1 cellular context compared by ENCODE assay signal in the genomic region with DNA sequence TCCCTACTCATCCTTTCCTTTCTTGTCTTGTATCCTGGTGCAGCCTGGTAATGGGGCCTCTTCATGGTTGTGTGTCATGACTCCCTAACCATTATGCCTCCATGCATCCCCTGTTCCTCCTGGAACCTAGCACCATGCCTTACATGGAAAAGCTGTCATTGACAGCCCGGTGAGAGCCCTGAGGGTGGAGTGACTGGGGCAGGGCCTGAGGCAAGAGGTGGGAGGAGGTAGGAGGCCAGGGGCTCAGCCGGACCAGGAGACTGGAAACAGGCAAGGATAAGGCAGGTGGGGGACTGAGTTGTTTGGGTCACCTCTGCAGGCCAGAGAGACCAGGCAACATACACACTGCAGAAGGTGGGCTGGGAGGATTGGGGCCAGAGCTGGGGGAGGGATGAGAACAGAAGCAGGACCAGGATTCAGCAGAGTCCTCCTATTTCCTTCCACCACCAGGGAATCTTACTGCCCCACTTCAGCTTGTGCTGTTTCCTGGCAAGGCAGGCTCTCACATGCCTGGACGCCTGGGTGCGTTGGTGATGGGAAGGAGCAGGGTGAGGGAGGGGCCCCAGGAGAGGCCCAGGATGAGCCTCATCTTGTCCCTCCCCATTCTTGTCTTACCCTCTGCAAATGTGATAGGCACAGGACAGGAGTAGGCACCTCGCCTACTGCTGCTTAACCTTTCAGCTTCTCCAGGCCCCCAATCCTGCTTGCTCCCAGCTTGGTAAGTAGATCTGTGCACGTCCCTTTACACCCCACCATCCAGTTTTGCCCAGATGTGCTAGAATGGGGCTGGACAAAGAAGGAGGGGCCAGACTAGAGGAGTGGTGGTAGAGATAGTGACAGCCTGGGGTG.
TF ChIP-seq lines count a peak whose summit lies in the region.

A gene with protein sequence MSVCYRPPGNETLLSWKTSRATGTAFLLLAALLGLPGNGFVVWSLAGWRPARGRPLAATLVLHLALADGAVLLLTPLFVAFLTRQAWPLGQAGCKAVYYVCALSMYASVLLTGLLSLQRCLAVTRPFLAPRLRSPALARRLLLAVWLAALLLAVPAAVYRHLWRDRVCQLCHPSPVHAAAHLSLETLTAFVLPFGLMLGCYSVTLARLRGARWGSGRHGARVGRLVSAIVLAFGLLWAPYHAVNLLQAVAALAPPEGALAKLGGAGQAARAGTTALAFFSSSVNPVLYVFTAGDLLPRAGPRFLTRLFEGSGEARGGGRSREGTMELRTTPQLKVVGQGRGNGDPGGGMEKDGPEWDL (plus strand): TSS at position 603 of the 849 bp plus-strand sequence. CDS start 525 bp downstream, outside the sequence.

TF ChIP-seq in IMR-90, 13 proteins besides CTCF, POLR2A, EP300 and RAD21:
- no peak for TF ChIP-seq CEBPB (IDR thresholded peaks at IDR 0.05; ENCODE audit: low read depth, low read length)
- no peak for TF ChIP-seq NFE2L2 (IDR thresholded peaks at IDR 0.05; ENCODE audit: low read depth, low read length)
- no peak for TF ChIP-seq BHLHE40 (IDR thresholded peaks at IDR 0.05; ENCODE audit: low read depth, low read length)
- TF ChIP-seq, protein P1, sequence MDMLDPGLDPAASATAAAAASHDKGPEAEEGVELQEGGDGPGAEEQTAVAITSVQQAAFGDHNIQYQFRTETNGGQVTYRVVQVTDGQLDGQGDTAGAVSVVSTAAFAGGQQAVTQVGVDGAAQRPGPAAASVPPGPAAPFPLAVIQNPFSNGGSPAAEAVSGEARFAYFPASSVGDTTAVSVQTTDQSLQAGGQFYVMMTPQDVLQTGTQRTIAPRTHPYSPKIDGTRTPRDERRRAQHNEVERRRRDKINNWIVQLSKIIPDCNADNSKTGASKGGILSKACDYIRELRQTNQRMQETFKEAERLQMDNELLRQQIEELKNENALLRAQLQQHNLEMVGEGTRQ (IDR thresholded peaks at IDR 0.05; ENCODE audit: low read depth, low read length) = no peak
- TF ChIP-seq CHD1 (IDR thresholded peaks at IDR 0.05; ENCODE audit: low read depth, low read length) = no peak
- TF ChIP-seq RFX5 (IDR thresholded peaks at IDR 0.05; ENCODE audit: low read depth, low read length) = no peak
